In genomic region chr12:131204416-131205311, GRCh38 we compare ENCODE assay signal across 15 cellular contexts.
DNase-seq lines count a peak whose midpoint lies in the region; ATAC-seq and TF ChIP-seq lines count a peak whose summit lies in the region.
"Had no signal": no experiment of that assay in that cellular context is flagged by ENCODE, and none has a peak within 500 bp of the region (broad histone marks: within the 10 kb centered on the region; RNA-seq: fewer than 3 reads in every experiment).

No MANE protein-coding gene starts in this region.

- no peaks in the 10 kb centered on the region for H3K79me2 ChIP-seq in H9 (ENCODE audit: insufficient read depth, low read length)

- no peaks in the 10 kb centered on the region for H3K23me2 ChIP-seq in H9 (ENCODE audit: insufficient read length, low read depth, low read length, poor library complexity, severe bottlenecking)

- no peak overlapping the region for H2BK120ac ChIP-seq in H9 (ENCODE audit: low read depth, low read length, poor library complexity, severe bottlenecking)

- TF ChIP-seq POLR2A in sigmoid colon (IDR thresholded peaks at IDR 0.05) = no peak

- DNase-seq in activated CD8-positive, alpha-beta memory T cell treated with anti-CD3 and anti-CD28 coated beads, Interleukin-2, amount 10 ng/mL, durations not matched to agents 7 days and 5 days = peak; percentile 32
- no peak for DNase-seq in activated CD8-positive, alpha-beta memory T cell treated with anti-CD3 and anti-CD28 coated beads, Interleukin-2, amount 50 U/mL, for 4 hours
- DNase-seq in H9 (peak; percentile 35), islet precursor cell (peak; percentile 53), sigmoid colon (peak; percentile 51), SHP77 treated with DMSO at 0.1 percent for 48 hours (lab: John Stamatoyannopoulos, UW) (no peak), MV-4-11 (lab: John Stamatoyannopoulos, UW) (no peak), caudate nucleus (lab: John Stamatoyannopoulos, UW) (no peak)
- DNase-seq: C1 segment of cervical spinal cord, Karpas-422, NCI-H1417, NCI-H1930, NCI-H2171, NCI-H510A had no signal

- no peak overlapping the region for H3K9ac ChIP-seq in H9 (ENCODE audit: extremely low read depth, insufficient read length, low read length)

- TF ChIP-seq CTCF in H9 (conservative IDR thresholded peaks at IDR 0.05) (no peak), sigmoid colon (IDR thresholded peaks at IDR 0.05) (no peak)

- no peak overlapping the region for H3K4me3 Mint-ChIP-seq in activated CD8-positive, alpha-beta memory T cell treated with anti-CD3 and anti-CD28 coated beads, Interleukin-2, amount 10 ng/mL, durations not matched to agents 7 days and 5 days
- no peak overlapping the region for H3K4me3 Mint-ChIP-seq in H9

- no peaks in the 10 kb centered on the region for H3K4me1 ChIP-seq in H9 (ENCODE audit: insufficient read depth, low read length)
- no peaks in the 10 kb centered on the region for H3K4me1 ChIP-seq in sigmoid colon

- no CpG with 5 or more reads among the region's 20 CpGs for WGBS in H9 (ENCODE audit: extremely low coverage, insufficient read length, low lambda C conversion rate)
- 74 to 82% methylated on average over 20 of the region's 20 CpGs for WGBS in sigmoid colon, 2 donors

- H4K8ac ChIP-seq in H9 (replicated peaks; ENCODE audit: insufficient read length, low read depth, low read length) = no peak overlapping the region

- TF ChIP-seq EP300 in sigmoid colon (IDR thresholded peaks at IDR 0.05) = no peak

- H3K36me3 ChIP-seq in sigmoid colon = no peaks in the 10 kb centered on the region

- H3K4me1 Mint-ChIP-seq in activated CD8-positive, alpha-beta memory T cell treated with anti-CD3 and anti-CD28 coated beads, Interleukin-2, amount 10 ng/mL, durations not matched to agents 7 days and 5 days = peaks cover 4% of the 10 kb centered on the region
- H3K4me1 Mint-ChIP-seq in H9 = peaks cover 0 to 6% of the 10 kb centered on the region in 2 experiments; a peak in 1 of 4 replicates

- intact Hi-C loops in sigmoid colon (cut with DNase I) = no loop called here

- no peaks in the 10 kb centered on the region for H4K20me1 ChIP-seq in H9 (ENCODE audit: control insufficient read depth, insufficient read depth, insufficient read length)

- no peak overlapping the region for H4K91ac ChIP-seq in H9 (ENCODE audit: insufficient read length, low read depth, low read length)

- no peak overlapping the region for H4K5ac ChIP-seq in H9 (ENCODE audit: insufficient read length, low read depth, low read length)

- no peak overlapping the region for H2BK12ac ChIP-seq in H9 (ENCODE audit: insufficient read length, low read depth, low read length)

- H3K27ac Mint-ChIP-seq in activated CD8-positive, alpha-beta memory T cell treated with anti-CD3 and anti-CD28 coated beads, Interleukin-2, amount 10 ng/mL, durations not matched to agents 7 days and 5 days = no peak overlapping the region
- H3K27ac Mint-ChIP-seq in H9 = no peak overlapping the region

- no peak overlapping the region for H3K18ac ChIP-seq in H9 (ENCODE audit: insufficient read length, low read depth, low read length)

- no peak overlapping the region for H2BK5ac ChIP-seq in H9 (ENCODE audit: insufficient read length, low read length)

- no peak overlapping the region for H3K4ac ChIP-seq in H9 (ENCODE audit: low read depth, low read length)

- no peaks in the 10 kb centered on the region for H3K27me3 Mint-ChIP-seq in activated CD8-positive, alpha-beta memory T cell treated with anti-CD3 and anti-CD28 coated beads, Interleukin-2, amount 10 ng/mL, durations not matched to agents 7 days and 5 days
- H3K27me3 Mint-ChIP-seq in H9 (ENCODE audit: low read depth) = peaks cover 7% of the 10 kb centered on the region

- no peak overlapping the region for H2BK20ac ChIP-seq in H9 (ENCODE audit: low read depth, low read length, poor library complexity, severe bottlenecking)

- no peak overlapping the region for H2AK5ac ChIP-seq in H9 (ENCODE audit: insufficient read length, low read length)

- H3T11ph ChIP-seq in H9 (ENCODE audit: low read length) = no peak overlapping the region

- CTCF ChIA-PET in activated CD8-positive, alpha-beta memory T cell treated with anti-CD3 and anti-CD28 coated beads, Interleukin-2, amount 10 ng/mL, durations not matched to agents 7 days and 5 days (lab: Charles Lee) = no interaction called here

- no peak overlapping the region for H2AFZ ChIP-seq in H9 (ENCODE audit: low read length)

- no peak overlapping the region for H3K56ac ChIP-seq in H9 (ENCODE audit: insufficient read length, low read depth, low read length)

- H3K36me3 Mint-ChIP-seq in activated CD8-positive, alpha-beta memory T cell treated with anti-CD3 and anti-CD28 coated beads, Interleukin-2, amount 10 ng/mL, durations not matched to agents 7 days and 5 days = no peaks in the 10 kb centered on the region
- H3K36me3 Mint-ChIP-seq in H9 (ENCODE audit: insufficient read depth in 1 of 3, low read depth in 3 of 3) = no peaks in the 10 kb centered on the region

- no peak overlapping the region for H3K23ac ChIP-seq in H9 (ENCODE audit: insufficient read length, low read depth, low read length)

- H3K27me3 ChIP-seq in H9 (ENCODE audit: insufficient read depth, low read length) (no peaks in the 10 kb centered on the region), sigmoid colon (peaks cover 0 to 20% (median 10%) of the 10 kb centered on the region in 3 donors)

- H3K27ac ChIP-seq in H9 (ENCODE audit: insufficient read length, low read depth, low read length) (no peak overlapping the region), sigmoid colon (no peak overlapping the region), caudate nucleus (ENCODE audit: low read depth, low read length) (no peak overlapping the region)
- H3K27ac ChIP-seq: RWPE1 had no signal

- no peak overlapping the region for H3K14ac ChIP-seq in H9 (ENCODE audit: insufficient read depth, low read length)

- no peak overlapping the region for H2BK15ac ChIP-seq in H9 (ENCODE audit: low read depth, low read length)

- no peak for ATAC-seq in activated CD8-positive, alpha-beta memory T cell treated with anti-CD3 and anti-CD28 coated beads, Interleukin-2, amount 10 ng/mL, durations not matched to agents 7 days and 5 days

- no peaks in the 10 kb centered on the region for H3K79me1 ChIP-seq in H9 (ENCODE audit: insufficient read depth, low read depth, low read length, poor library complexity, severe bottlenecking)

- H3K4me2 ChIP-seq in H9 (ENCODE audit: insufficient read depth, insufficient read length, low read length) = no peak overlapping the region

- H3K9me3 Mint-ChIP-seq in activated CD8-positive, alpha-beta memory T cell treated with anti-CD3 and anti-CD28 coated beads, Interleukin-2, amount 10 ng/mL, durations not matched to agents 7 days and 5 days (ENCODE audit: low read depth) = no peaks in the 10 kb centered on the region
- H3K9me3 Mint-ChIP-seq in H9 = no peaks in the 10 kb centered on the region

- H3K9me3 ChIP-seq in H9 (ENCODE audit: control insufficient read depth, low read depth, low read length) (no peaks in the 10 kb centered on the region), sigmoid colon (no peaks in the 10 kb centered on the region)

- no peak overlapping the region for H3K4me3 ChIP-seq in sigmoid colon

Comparison
In these comparisons a context has a peak if more than half of its experiments do, and no peak if none do; other contexts are left out.
1. DNase-seq: peak in activated CD8-positive, alpha-beta memory T cell treated with anti-CD3 and anti-CD28 coated beads, Interleukin-2, amount 10 ng/mL, durations not matched to agents 7 days and 5 days (single experiment), H9 (single experiment), islet precursor cell (single experiment) and sigmoid colon (single experiment); none in activated CD8-positive, alpha-beta memory T cell treated with anti-CD3 and anti-CD28 coated beads, Interleukin-2, amount 50 U/mL, for 4 hours (single experiment), SHP77 treated with DMSO at 0.1 percent for 48 hours (single experiment), MV-4-11 (single experiment) and caudate nucleus (0 of 61).